In the genomic region with DNA sequence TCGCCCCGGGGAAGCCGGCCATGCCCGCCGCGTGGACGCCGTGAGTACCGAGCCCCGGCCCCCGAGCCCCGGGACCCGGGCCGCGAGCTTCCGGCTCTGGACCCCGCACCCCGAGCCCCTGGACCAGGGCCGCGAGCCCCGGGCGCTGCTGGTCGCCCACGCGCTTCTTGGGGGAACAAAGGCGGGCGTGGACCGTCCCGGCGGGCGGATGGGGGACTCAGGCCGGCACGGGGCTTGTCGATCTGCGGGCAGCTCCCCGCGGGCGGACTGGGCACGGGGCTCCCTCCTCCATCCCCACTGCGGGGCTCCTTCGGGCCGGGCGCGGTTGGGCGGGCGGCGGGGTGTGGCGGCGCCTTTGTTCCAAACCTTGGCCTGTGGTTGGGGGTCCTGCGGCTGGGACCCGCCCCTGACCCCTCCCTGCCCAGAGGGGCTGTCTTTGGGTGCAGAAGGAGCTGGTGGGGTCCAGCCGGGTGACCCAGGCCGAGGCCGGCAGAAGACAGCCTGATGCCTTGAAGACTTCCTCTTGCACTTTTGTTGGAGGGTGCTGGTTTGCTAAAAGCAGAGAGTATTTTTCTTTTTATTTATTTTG, we compare ENCODE assay signal across 8 cellular contexts. TPM values are rescaled to one million over a fixed set of nuclear protein-coding genes. Genes with fewer than 3 reads are reported as not detected.
A peak's percentile ranks its signal among the peaks of the same experiment; 100 is the strongest.
DNase-seq lines count a peak whose midpoint lies in the region; ATAC-seq and TF ChIP-seq lines count a peak whose summit lies in the region.

No MANE protein-coding gene starts in this region.

- peaks cover 30% of the 10 kb centered on the region for H3K36me3 Mint-ChIP-seq in HFFc6 (ENCODE audit: low read depth)
- H3K36me3 Mint-ChIP-seq in chondrocyte (ENCODE audit: low read depth) = peaks cover 14% of the 10 kb centered on the region

- H3K27ac Mint-ChIP-seq in HFFc6 (no peak overlapping the region; the same call in 1 of the 2 replicates), chondrocyte (ENCODE audit: unreplicated experiment) (no peak overlapping the region)

- H3K9me3 ChIP-seq in AG04450 (ENCODE audit: control insufficient read depth, insufficient read depth, low read length) (peaks cover 13% of the 10 kb centered on the region), mucosa of stomach (ENCODE audit: control insufficient read depth, low read length) (no peaks in the 10 kb centered on the region)

- H3K27ac ChIP-seq in AG04450 (ENCODE audit: low read depth, low read length) = no peak overlapping the region

- CTCF ChIA-PET in AG04450 (lab: Charles Lee) = interaction anchor here (1.1 to 1.3 kb wide), 3 partner anchors 10 to 598 kb away, joined by 3 to 4 read pairs (median 3); no protein-coding TSS in a partner anchor

- H3K9ac ChIP-seq in mucosa of stomach (ENCODE audit: low read length) = peak overlapping the region; percentile 53

- POLR2A ChIA-PET in AG04450 (lab: Yijun Ruan, JAX) = interaction anchor here (0.5 to 1.8 kb wide), 5 partner anchors 20 to 55 kb away, joined by 3 to 9 read pairs (median 4); no protein-coding TSS in a partner anchor

- H3K4me1 Mint-ChIP-seq in HFFc6 (ENCODE audit: low read depth) (peaks cover 12% of the 10 kb centered on the region), chondrocyte (ENCODE audit: low read depth) (peaks cover 18% of the 10 kb centered on the region)

- peaks cover 14% of the 10 kb centered on the region; the same call in 1 of the 2 replicates for H3K9me3 Mint-ChIP-seq in HFFc6
- H3K9me3 Mint-ChIP-seq in chondrocyte (ENCODE audit: low read depth) = peaks cover 11% of the 10 kb centered on the region

- no peak for TF ChIP-seq CTCF in AG04450 (IDR thresholded peaks at IDR 0.05; ENCODE audit: low read depth, low read length)
- no peak for TF ChIP-seq CTCF in HFFc6 (IDR thresholded peaks at IDR 0.05)
- TF ChIP-seq CTCF in chondrocyte (IDR thresholded peaks at IDR 0.05) = no peak

- peaks cover 29% of the 10 kb centered on the region for H3K4me1 ChIP-seq in mucosa of stomach (ENCODE audit: control insufficient read depth, insufficient read depth, low read length)

- ATAC-seq in GM21528 (IDR thresholded peaks at IDR 0.05; ENCODE audit: low FRiP score, unreplicated experiment) = no peak
- no peak for ATAC-seq in GM19397 (IDR thresholded peaks at IDR 0.05; ENCODE audit: unreplicated experiment)
- ATAC-seq in GM21447 (IDR thresholded peaks at IDR 0.05; ENCODE audit: unreplicated experiment) = no peak

- H3K4me3 Mint-ChIP-seq in HFFc6 (peak overlapping the region; percentile 51), chondrocyte (ENCODE audit: unreplicated experiment) (peak overlapping the region; percentile 61)

- DNase-seq in AG04450 (ENCODE audit: low read depth, low spot score) = no peak
- no peak for DNase-seq in HFFc6
- DNase-seq in chondrocyte (ENCODE audit: low spot score) = no peak
- no peak for DNase-seq in glomerular visceral epithelial cell (ENCODE audit: extremely low spot score)

- H3K4me3 ChIP-seq in AG04450 (ENCODE audit: low read depth, low read length) (peak overlapping the region; percentile 66), mucosa of stomach (ENCODE audit: low read length) (no peak overlapping the region)

- peaks cover 12% of the 10 kb centered on the region for H3K36me3 ChIP-seq in mucosa of stomach (ENCODE audit: control insufficient read depth, insufficient read depth, low read length)

- no peaks in the 10 kb centered on the region for H3K27me3 ChIP-seq in AG04450 (ENCODE audit: control insufficient read depth, insufficient read depth, low read length)
- no peaks in the 10 kb centered on the region for H3K27me3 ChIP-seq in mucosa of stomach (ENCODE audit: control insufficient read depth, insufficient read depth, low read length)

- H3K27me3 Mint-ChIP-seq in HFFc6 (ENCODE audit: insufficient read depth) (peaks cover 3% of the 10 kb centered on the region), chondrocyte (ENCODE audit: low read depth) (no peaks in the 10 kb centered on the region)

RNA-seq across cellular contexts. Expression of a gene that starts 25.2 kb away (rescaled TPM):
- 149 and 170 TPM in 2 replicates for polyA plus RNA-seq in AG04450 (2011; rRNA removed)
- 95.8 and 112 TPM in 2 replicates for polyA minus RNA-seq in AG04450 (2011; rRNA and poly(A)+ RNA removed)
- 100 to 1,000 TPM; 276 to 332 (median 321) TPM for total RNA-seq in HFFc6 (2021; fragmentation: NEBNext Ultra II Directional; extraction: Animal tissue kit (Norgen Biotek cat#: 25700))
- total RNA-seq in chondrocyte = 240 to 269 TPM (median 256 TPM) in 3 replicates

RNA-seq across cellular contexts. Expression of a gene that starts 25.6 kb away (rescaled TPM):
- 14.8 and 17.2 TPM in 2 replicates for polyA plus RNA-seq in AG04450 (2011; rRNA removed)
- polyA minus RNA-seq in AG04450 (2011; rRNA and poly(A)+ RNA removed) = 30.6 and 36.8 TPM in 2 replicates
- total RNA-seq in HFFc6 (2021; fragmentation: NEBNext Ultra II Directional; extraction: Animal tissue kit (Norgen Biotek cat#: 25700)) = 10 to 100 TPM; 17.6 to 25.4 (median 20.5) TPM
- total RNA-seq in chondrocyte = 50.1 to 63.1 TPM (median 59.8 TPM) in 3 replicates
